ENCODE assay signal across 27 cellular contexts in genomic region chr11:14626650-14627049, GRCh38. TPM values are rescaled to one million over a fixed set of nuclear protein-coding genes. Genes with fewer than 3 reads are reported as not detected.
DNase-seq lines count a peak whose midpoint lies in the region; ATAC-seq and TF ChIP-seq lines count a peak whose summit lies in the region.
"Had no signal": no experiment of that assay in that cellular context is flagged by ENCODE, and none has a peak within 500 bp of the region (broad histone marks: within the 10 kb centered on the region; RNA-seq: fewer than 3 reads in every experiment).

No MANE protein-coding gene starts in this region.

- no peak for DNase-seq in activated naive CD4-positive, alpha-beta T cell treated with anti-CD3 and anti-CD28 coated beads, Interleukin-2, amount 10 ng/mL, durations not matched to agents 7 days and 5 days
- no peak for DNase-seq in activated naive CD4-positive, alpha-beta T cell treated with Interleukin-2 at 50 U/mL for 16 hours
- DNase-seq in HL-60 (ENCODE audit: low read depth in 1 of 2, low spot score in 1 of 2): no peak
- no peak for DNase-seq in effector memory CD8-positive, alpha-beta T cell
- DNase-seq in psoas muscle: no peak
- DNase-seq in NCI-H1930 (lab: John Stamatoyannopoulos, UW): no peak
- DNase-seq: ACHN; activated CD4-positive, alpha-beta T cell treated with anti-CD3 and anti-CD28 coated beads for 48 hours; activated CD8-positive, alpha-beta memory T cell treated with anti-CD3 and anti-CD28 coated beads, Interleukin-2, amount 50 U/mL, for 4 hours; amniotic stem cell; C1 segment of cervical spinal cord; effector CD4-positive, alpha-beta T cell; erythroblast; foreskin fibroblast; NCI-H1417 treated with DMSO at 0.1 percent for 48 hours; NCI-H510A treated with DMSO at 0.1 percent for 48 hours; nephron progenitor cell; pancreas; right cardiac atrium; SJCRH30; stimulated activated CD4-positive, alpha-beta T cell treated with anti-CD3 and anti-CD28 coated beads, Interleukin-4, amount 100 ng/mL, for 1 hour; testis; uterus had no signal

- H3K27ac ChIP-seq in HL-60 (replicated peaks) (peak overlapping the region; percentile 95), psoas muscle (no peak overlapping the region)
- H3K27ac ChIP-seq: pancreas, SJCRH30, testis, uterus had no signal

- CTCF ChIA-PET in activated naive CD4-positive, alpha-beta T cell treated with anti-CD3 and anti-CD28 coated beads, Interleukin-2, amount 10 ng/mL, durations not matched to agents 7 days and 5 days (lab: Charles Lee): interaction anchor here (1.2 kb wide), 1 partner anchor 11 kb away, joined by 4 read pairs; no protein-coding TSS in a partner anchor

- H3K4me1 ChIP-seq in psoas muscle: no peaks in the 10 kb centered on the region
- H3K4me1 ChIP-seq: pancreas, SJCRH30, testis, uterus had no signal

- H3K9me3 Mint-ChIP-seq in activated naive CD4-positive, alpha-beta T cell treated with anti-CD3 and anti-CD28 coated beads, Interleukin-2, amount 10 ng/mL, durations not matched to agents 7 days and 5 days: peaks cover 21% of the 10 kb centered on the region
- peaks cover 0 to 2% of the 10 kb centered on the region in 2 donors for H3K9me3 Mint-ChIP-seq in effector memory CD8-positive, alpha-beta T cell
- H3K9me3 Mint-ChIP-seq in stimulated activated memory B cell treated with anti-CD40 and anti-IgM and Interleukin-4, amounts not matched to agents 10 μg/mL and 1 μg/mL and 100 μg/mL, for 72 hours: no peaks in the 10 kb centered on the region

- WGBS in psoas muscle, 3 donors: 78 to 85% (median 78%) methylated on average over 3 of the region's 3 CpGs

- TF ChIP-seq CTCF in HL-60 (IDR thresholded peaks at IDR 0.05; ENCODE audit: insufficient read depth, low read length): no peak
- TF ChIP-seq CTCF in psoas muscle (IDR thresholded peaks at IDR 0.05): no peak

- H3K4me1 Mint-ChIP-seq in activated naive CD4-positive, alpha-beta T cell treated with anti-CD3 and anti-CD28 coated beads, Interleukin-2, amount 10 ng/mL, durations not matched to agents 7 days and 5 days: peaks cover 47% of the 10 kb centered on the region
- H3K4me1 Mint-ChIP-seq in effector memory CD8-positive, alpha-beta T cell (ENCODE audit: low read depth in 2 of 2): peaks cover 23 to 24% of the 10 kb centered on the region in 2 donors
- H3K4me1 Mint-ChIP-seq in stimulated activated memory B cell treated with anti-CD40 and anti-IgM and Interleukin-4, amounts not matched to agents 10 μg/mL and 1 μg/mL and 100 μg/mL, for 72 hours: peaks cover 16% of the 10 kb centered on the region
- H3K4me1 Mint-ChIP-seq: nephron progenitor cell had no signal

- peaks cover 63% of the 10 kb centered on the region for H3K36me3 Mint-ChIP-seq in activated naive CD4-positive, alpha-beta T cell treated with anti-CD3 and anti-CD28 coated beads, Interleukin-2, amount 10 ng/mL, durations not matched to agents 7 days and 5 days
- no peaks in the 10 kb centered on the region for H3K36me3 Mint-ChIP-seq in effector memory CD8-positive, alpha-beta T cell (ENCODE audit: insufficient read depth)
- no peaks in the 10 kb centered on the region for H3K36me3 Mint-ChIP-seq in stimulated activated memory B cell treated with anti-CD40 and anti-IgM and Interleukin-4, amounts not matched to agents 10 μg/mL and 1 μg/mL and 100 μg/mL, for 72 hours

- no peak for ATAC-seq in effector memory CD8-positive, alpha-beta T cell (replicated peaks)
- no peak for ATAC-seq in stimulated activated memory B cell treated with anti-CD40 and anti-IgM and Interleukin-4, amounts not matched to agents 10 μg/mL and 1 μg/mL and 100 μg/mL, for 72 hours
- ATAC-seq in HG02884 (IDR thresholded peaks at IDR 0.05; ENCODE audit: unreplicated experiment): no peak
- no peak for ATAC-seq in psoas muscle
- ATAC-seq: HCT116, right cardiac atrium had no signal

- no peaks in the 10 kb centered on the region for H3K27me3 ChIP-seq in HL-60 (ENCODE audit: insufficient read depth, poor library complexity, severe bottlenecking)
- H3K27me3 ChIP-seq in psoas muscle (ENCODE audit: insufficient read depth in 3 of 3, low read length in 2 of 3): no peaks in the 10 kb centered on the region
- H3K27me3 ChIP-seq: pancreas, SJCRH30, testis, uterus had no signal

- intact Hi-C loops in psoas muscle (cut with DNase I): no loop called here

- H3K4me3 Mint-ChIP-seq in activated naive CD4-positive, alpha-beta T cell treated with anti-CD3 and anti-CD28 coated beads, Interleukin-2, amount 10 ng/mL, durations not matched to agents 7 days and 5 days: no peak overlapping the region
- no peak overlapping the region for H3K4me3 Mint-ChIP-seq in effector memory CD8-positive, alpha-beta T cell
- no peak overlapping the region for H3K4me3 Mint-ChIP-seq in stimulated activated memory B cell treated with anti-CD40 and anti-IgM and Interleukin-4, amounts not matched to agents 10 μg/mL and 1 μg/mL and 100 μg/mL, for 72 hours
- H3K4me3 Mint-ChIP-seq: nephron progenitor cell had no signal

- H3K36me3 ChIP-seq in psoas muscle (ENCODE audit: insufficient read depth in 1 of 2, low read depth in 1 of 2): no peaks in the 10 kb centered on the region
- H3K36me3 ChIP-seq: pancreas, SJCRH30, uterus had no signal

- no peaks in the 10 kb centered on the region for H3K27me3 Mint-ChIP-seq in activated naive CD4-positive, alpha-beta T cell treated with anti-CD3 and anti-CD28 coated beads, Interleukin-2, amount 10 ng/mL, durations not matched to agents 7 days and 5 days
- no peaks in the 10 kb centered on the region for H3K27me3 Mint-ChIP-seq in effector memory CD8-positive, alpha-beta T cell
- H3K27me3 Mint-ChIP-seq in stimulated activated memory B cell treated with anti-CD40 and anti-IgM and Interleukin-4, amounts not matched to agents 10 μg/mL and 1 μg/mL and 100 μg/mL, for 72 hours: no peaks in the 10 kb centered on the region

- H3K4me3 ChIP-seq in HL-60 (replicated peaks; ENCODE audit: insufficient read depth, low read length) (no peak overlapping the region), psoas muscle (no peak overlapping the region)
- H3K4me3 ChIP-seq: pancreas, SJCRH30, testis, uterus had no signal

- no peaks in the 10 kb centered on the region for H3K9me3 ChIP-seq in psoas muscle
- H3K9me3 ChIP-seq: pancreas, SJCRH30, testis, uterus had no signal

- H3K27ac Mint-ChIP-seq in activated naive CD4-positive, alpha-beta T cell treated with anti-CD3 and anti-CD28 coated beads, Interleukin-2, amount 10 ng/mL, durations not matched to agents 7 days and 5 days: peak overlapping the region; percentile 66
- H3K27ac Mint-ChIP-seq in effector memory CD8-positive, alpha-beta T cell: peak overlapping the region; percentile 7 to 83
- peak overlapping the region; percentile 75 for H3K27ac Mint-ChIP-seq in stimulated activated memory B cell treated with anti-CD40 and anti-IgM and Interleukin-4, amounts not matched to agents 10 μg/mL and 1 μg/mL and 100 μg/mL, for 72 hours
- H3K27ac Mint-ChIP-seq: nephron progenitor cell had no signal

RNA-seq across cellular contexts. Expression of gene PDE3B, which starts 17.0 kb away (rescaled TPM):
- under 1 TPM; 0.26 to 0.59 (median 0.33) TPM for total RNA-seq in psoas muscle
- under 1 TPM; 0.11 to 0.40 (median 0.18) TPM for polyA plus RNA-seq in psoas muscle
- total RNA-seq: M059J had no signal
